Comparison of ENCODE assay signal across 31 cellular contexts in genomic region chr2:133413863-133414262, GRCh38.
"Had no signal": no experiment of that assay in that cellular context is flagged by ENCODE, and none has a peak within 500 bp of the region (broad histone marks: within the 10 kb centered on the region; RNA-seq: fewer than 3 reads in every experiment).

No MANE protein-coding gene starts in this region.

- H3K4me2 ChIP-seq: PC-9 had no signal

- H3K9me3 ChIP-seq: MG63, SJSA1 had no signal

- H3K27me3 ChIP-seq: MG63, SJSA1 had no signal

- H3K4me3 ChIP-seq: MG63, PC-9, SJSA1, SK-N-MC had no signal

- ATAC-seq: Panc1, SK-N-SH treated with all-trans-retinoic acid at 6 μM for 48 hours had no signal

- DNase-seq: KG1, MG63, NCI-H1048, NCI-H1092 treated with DMSO at 0.1 percent for 48 hours, NCI-H1105 treated with DMSO at 0.1 percent for 48 hours, NCI-H1417, NCI-H1436, NCI-H146, NCI-H1694, NCI-H187, NCI-H1930, NCI-H2029 treated with DMSO at 0.1 percent for 48 hours, NCI-H2081 treated with DMSO at 0.1 percent for 48 hours, NCI-H2107, NCI-H2171, NCI-H446, NCI-H510A treated with DMSO at 0.1 percent for 48 hours, NCI-H524 treated with DMSO at 0.1 percent for 48 hours, NCI-H526 treated with DMSO at 0.1 percent for 48 hours, NCI-H774, PC-9, Right ventricle myocardium superior, RPMI8226, SHP77 treated with DMSO at 0.1 percent for 48 hours, SW 1271, T-helper 1 cell had no signal

- H2AFZ ChIP-seq: PC-9 had no signal

- H3K27ac ChIP-seq: PC-9, SJSA1, SK-N-MC had no signal

- FAIRE-seq: RCC 7860 had no signal

- H3K36me3 ChIP-seq: MG63, SJSA1 had no signal
